In genomic region chr4:66766557-66766956, GRCh38 we compare ENCODE assay signal across 19 cellular contexts.
A peak's percentile ranks its signal among the peaks of the same experiment; 100 is the strongest.
DNase-seq lines count a peak whose midpoint lies in the region; ATAC-seq lines count a peak whose summit lies in the region.
"Had no signal": no experiment of that assay in that cellular context is flagged by ENCODE, and none has a peak within 500 bp of the region (broad histone marks: within the 10 kb centered on the region; RNA-seq: fewer than 3 reads in every experiment).

No MANE protein-coding gene starts in this region.

- H3K9ac ChIP-seq in NT2/D1 (ENCODE audit: insufficient read length, low read depth): no peak overlapping the region

- H3K9me3 ChIP-seq in NT2/D1 (ENCODE audit: insufficient read depth, low read length) (no peaks in the 10 kb centered on the region), iPS DF 6.9 (ENCODE audit: control insufficient read depth, insufficient read depth, low read length) (no peaks in the 10 kb centered on the region)

- in situ Hi-C loops in ACHN (cut with HindIII; ENCODE audit: low pct_ligation_motif_present, low pct_unique_long_range_greater_than_20kb, low sequenced_read_pairs): no loop called here

- H3K4me3 ChIP-seq in NT2/D1 (ENCODE audit: insufficient read length, low read depth) (no peak overlapping the region), iPS DF 6.9 (ENCODE audit: low read length) (no peak overlapping the region)
- H3K4me3 ChIP-seq: GM12878 had no signal

- ATAC-seq in HG02678 (IDR thresholded peaks at IDR 0.05; ENCODE audit: unreplicated experiment) (no peak), GM19351 (IDR thresholded peaks at IDR 0.05; ENCODE audit: unreplicated experiment) (no peak)
- ATAC-seq: HepG2 had no signal

- no peak overlapping the region for H3K27ac ChIP-seq in iPS DF 6.9 (ENCODE audit: low read length)
- H3K27ac ChIP-seq: 22Rv1, HL-60 had no signal

- no peaks in the 10 kb centered on the region for H3K27me3 ChIP-seq in NT2/D1 (ENCODE audit: insufficient read depth, insufficient read length)
- no peaks in the 10 kb centered on the region for H3K27me3 ChIP-seq in iPS DF 6.9 (ENCODE audit: control insufficient read depth, insufficient read depth, low read length)

- WGBS in iPS DF 6.9 (ENCODE audit: insufficient coverage, insufficient read length): no CpG with 5 or more reads among the region's 1 CpG

- H3K36me3 ChIP-seq in NT2/D1 (ENCODE audit: insufficient read depth, insufficient read length, low read length) (no peaks in the 10 kb centered on the region), iPS DF 6.9 (ENCODE audit: control insufficient read depth, insufficient read depth, low read length) (no peaks in the 10 kb centered on the region)

- DNase-seq in NCI-H146 (lab: John Stamatoyannopoulos, UW) (peak; percentile 11), NCI-H146 treated with DMSO at 0.1 percent for 48 hours (lab: John Stamatoyannopoulos, UW; ENCODE audit: unreplicated experiment) (no peak), NT2/D1 (ENCODE audit: low read depth, low spot score) (peak; percentile 15), iPS DF 6.9 (ENCODE audit: low read depth, low spot score) (peak; percentile 1), HUDEP-2 (lab: John Stamatoyannopoulos, UW; ENCODE audit: unreplicated experiment in 76 of 76) (no peak), ACHN (no peak)
- DNase-seq: C1 segment of cervical spinal cord; Calu3; CD4-positive, alpha-beta T cell; DMS 273 treated with DMSO at 0.1 percent for 48 hours; GOT3; HCEC 1CT; HFFc6 had no signal

- H3K4me1 ChIP-seq in NT2/D1 (ENCODE audit: insufficient read depth, insufficient read length): no peaks in the 10 kb centered on the region
- H3K4me1 ChIP-seq in iPS DF 6.9 (ENCODE audit: control insufficient read depth, insufficient read depth, low read length): no peaks in the 10 kb centered on the region

Comparison
In these comparisons a context has a peak if more than half of its experiments do, and no peak if none do; other contexts are left out.
1. DNase-seq: peak in NCI-H146 (single experiment), NT2/D1 (single experiment) and iPS DF 6.9 (single experiment); none in NCI-H146 treated with DMSO at 0.1 percent for 48 hours (single experiment), HUDEP-2 (0 of 76) and ACHN (single experiment).